Comparison of ENCODE assay signal across 8 cellular contexts in genomic region chr19:6087074-6087506, GRCh38. TPM values are rescaled to one million over a fixed set of nuclear protein-coding genes. Genes with fewer than 3 reads are reported as not detected.
A peak's percentile ranks its signal among the peaks of the same experiment; 100 is the strongest.
DNase-seq lines count a peak whose midpoint lies in the region; ATAC-seq and TF ChIP-seq lines count a peak whose summit lies in the region.

No MANE protein-coding gene starts in this region.

- CTCF ChIA-PET in activated CD4-positive, alpha-beta T cell treated with anti-CD3 and anti-CD28 coated beads for 36 hours (lab: Charles Lee) = no interaction called here
- CTCF ChIA-PET in IMR-90 (lab: Yijun Ruan, JAX) = no interaction called here
- CTCF ChIA-PET in activated CD8-positive, alpha-beta T cell treated with anti-CD3 and anti-CD28 coated beads for 36 hours (lab: Charles Lee) = interaction anchor here (0.9 to 2.5 kb wide), 6 partner anchors 12 to 65 kb away, joined by 3 to 10 read pairs (median 4); no protein-coding TSS in a partner anchor

- TF ChIP-seq CTCF in IMR-90 (conservative IDR thresholded peaks at IDR 0.05; ENCODE audit: low read depth, low read length) = no peak
- no peak for TF ChIP-seq CTCF in activated CD8-positive, alpha-beta T cell treated with anti-CD3 and anti-CD28 coated beads for 36 hours (IDR thresholded peaks at IDR 0.05)
- no peak for TF ChIP-seq CTCF in upper lobe of left lung (IDR thresholded peaks at IDR 0.05)

- dilution Hi-C loops in IMR-90 (cut with HindIII; ENCODE audit: low sequenced_read_pairs, unreplicated experiment) = no loop called here

- no peak for TF ChIP-seq EP300 in upper lobe of left lung (IDR thresholded peaks at IDR 0.05)

- peak overlapping the region; percentile 47 for H2AK9ac ChIP-seq in IMR-90 (replicated peaks; ENCODE audit: low read depth, low read length, poor library complexity)

- peak overlapping the region; percentile 89; the same call in 1 of the 2 replicates for H2AK5ac ChIP-seq in IMR-90 (ENCODE audit: low read depth, low read length)

- no peaks in the 10 kb centered on the region for H3K9me3 ChIP-seq in IMR-90 (ENCODE audit: control insufficient read depth, insufficient read depth, low read length)
- H3K9me3 ChIP-seq in upper lobe of left lung = no peaks in the 10 kb centered on the region

- peak overlapping the region; percentile 47; the same call in 2 of the 3 replicates for H2BK15ac ChIP-seq in IMR-90 (ENCODE audit: low read depth, low read length)

- peak overlapping the region; percentile 72 for H3K18ac ChIP-seq in IMR-90 (ENCODE audit: low read depth, low read length)

- H2AFZ ChIP-seq in IMR-90 (replicated peaks; ENCODE audit: low read length, poor library complexity) = peak overlapping the region; percentile 9

- H3K56ac ChIP-seq in IMR-90 (ENCODE audit: extremely low read depth, insufficient read depth, low read length) = no peak overlapping the region

- 0 out of 2 replicates have a peak overlapping the region, but pooled peaks have one; percentile 25 for H3K9ac ChIP-seq in IMR-90 (ENCODE audit: low read depth, low read length)

- peak overlapping the region; percentile 31 for H3K23ac ChIP-seq in IMR-90 (ENCODE audit: low read depth, low read length)

- POLR2A ChIA-PET in activated CD4-positive, alpha-beta T cell treated with anti-CD3 and anti-CD28 coated beads for 36 hours (lab: Charles Lee) = no interaction called here
- POLR2A ChIA-PET in IMR-90 (lab: Charles Lee; ENCODE audit: unreplicated experiment) = no interaction called here
- POLR2A ChIA-PET in activated CD8-positive, alpha-beta T cell treated with anti-CD3 and anti-CD28 coated beads for 36 hours (lab: Charles Lee) = interaction anchor here (0.6 to 1.2 kb wide), 2 partner anchors 14 to 220 kb away, joined by 4 to 5 read pairs; no protein-coding TSS in a partner anchor

- DNase-seq in activated CD4-positive, alpha-beta T cell treated with anti-CD3 and anti-CD28 coated beads for 36 hours = peak; percentile 21
- no peak for DNase-seq in activated CD4-positive, alpha-beta T cell treated with anti-CD3 and anti-CD28 coated beads, Interleukin-2, amount 50 U/mL, for 1 hour
- DNase-seq in IMR-90 = no peak
- peak; percentile 64 for DNase-seq in activated CD8-positive, alpha-beta T cell treated with anti-CD3 and anti-CD28 coated beads for 36 hours
- DNase-seq in left lobe of liver (ENCODE audit: low spot score) = no peak
- no peak for DNase-seq in upper lobe of left lung
- DNase-seq in T-helper 9 cell = no peak

- H3K27ac ChIP-seq in IMR-90 (ENCODE audit: insufficient read depth, low read length) (no peak overlapping the region), upper lobe of left lung (peak overlapping the region; percentile 70 to 80 (median 75))

- peak overlapping the region in 1 of 2 experiments; percentile 79; a peak in 2 of 4 replicates for H4K8ac ChIP-seq in IMR-90 (ENCODE audit: low read depth in 2 of 2, low read length in 2 of 2)

- intact Hi-C loops in activated CD4-positive, alpha-beta T cell treated with anti-CD3 and anti-CD28 coated beads for 36 hours (cut with DNase I, micrococcal nuclease) = no loop called here
- intact Hi-C loops in IMR-90 (cut with micrococcal nuclease) = no loop called here
- intact Hi-C loops in activated CD8-positive, alpha-beta T cell treated with anti-CD3 and anti-CD28 coated beads for 36 hours (cut with micrococcal nuclease) = no loop called here

- peak overlapping the region; percentile 74 for H3K4ac ChIP-seq in IMR-90 (ENCODE audit: low read depth, low read length)

- H3K4me1 Mint-ChIP-seq in activated CD4-positive, alpha-beta T cell treated with anti-CD3 and anti-CD28 coated beads for 36 hours = peaks cover 15% of the 10 kb centered on the region
- H3K4me1 Mint-ChIP-seq in activated CD8-positive, alpha-beta T cell treated with anti-CD3 and anti-CD28 coated beads for 36 hours (ENCODE audit: low read depth) = peaks cover 21% of the 10 kb centered on the region

- no peak overlapping the region; the same call in 1 of the 2 replicates for H4K5ac ChIP-seq in IMR-90 (ENCODE audit: low read depth, low read length)

- no peak overlapping the region for H2BK5ac ChIP-seq in IMR-90 (ENCODE audit: low read depth, low read length, poor library complexity, severe bottlenecking)

- H3K36me3 ChIP-seq in IMR-90 (ENCODE audit: control insufficient read depth, insufficient read depth, low read length) (no peaks in the 10 kb centered on the region), upper lobe of left lung (no peaks in the 10 kb centered on the region)

- peak; percentile 26 for ATAC-seq in activated CD4-positive, alpha-beta T cell treated with anti-CD3 and anti-CD28 coated beads for 36 hours
- no peak for ATAC-seq in IMR-90 (ENCODE audit: low read depth)
- peak; percentile 82 for ATAC-seq in activated CD8-positive, alpha-beta T cell treated with anti-CD3 and anti-CD28 coated beads for 36 hours
- ATAC-seq in left lobe of liver = peak; percentile 72
- ATAC-seq in upper lobe of left lung (ENCODE audit: low FRiP score in 2 of 2) = peak in 1 of 2 donors; percentile 23
- no peak for ATAC-seq in HG03378 (IDR thresholded peaks at IDR 0.05; ENCODE audit: unreplicated experiment)

- in situ Hi-C loops in IMR-90 (cut with MboI; ENCODE audit: low sequenced_read_pairs) = no loop called here

- peak overlapping the region; percentile 16 for H3K4me2 ChIP-seq in IMR-90 (ENCODE audit: low read depth, low read length)

- H2BK120ac ChIP-seq in IMR-90 (ENCODE audit: low read depth, low read length) = peak overlapping the region; percentile 59; the same call in 1 of the 2 replicates

- H3K27ac Mint-ChIP-seq in activated CD4-positive, alpha-beta T cell treated with anti-CD3 and anti-CD28 coated beads for 36 hours = no peak overlapping the region
- H3K27ac Mint-ChIP-seq in activated CD8-positive, alpha-beta T cell treated with anti-CD3 and anti-CD28 coated beads for 36 hours = peak overlapping the region; percentile 55

- no peaks in the 10 kb centered on the region for H4K20me1 ChIP-seq in IMR-90 (ENCODE audit: insufficient read depth, low read length)

- H3K4me3 ChIP-seq in IMR-90 (ENCODE audit: insufficient read depth, low read depth, low read length) (no peak overlapping the region), upper lobe of left lung (no peak overlapping the region)

- peaks cover 19% of the 10 kb centered on the region; the same call in 1 of the 2 replicates for H3K9me1 ChIP-seq in IMR-90 (ENCODE audit: insufficient read depth, low read length)

- no peaks in the 10 kb centered on the region for H3K9me3 Mint-ChIP-seq in activated CD4-positive, alpha-beta T cell treated with anti-CD3 and anti-CD28 coated beads for 36 hours (ENCODE audit: low read depth)
- no peaks in the 10 kb centered on the region for H3K9me3 Mint-ChIP-seq in activated CD8-positive, alpha-beta T cell treated with anti-CD3 and anti-CD28 coated beads for 36 hours

- H2BK20ac ChIP-seq in IMR-90 (ENCODE audit: low read depth, low read length) = peak overlapping the region; percentile 65

- no CpG with 5 or more reads among the region's 9 CpGs for WGBS in IMR-90 (ENCODE audit: extremely low coverage in 2 of 2, insufficient read length in 1 of 2), 2 experiments
- WGBS in upper lobe of left lung, 2 donors = 26 to 38% methylated on average over 4 to 9 of the region's 9 CpGs

- H3K4me1 ChIP-seq in IMR-90 (ENCODE audit: control insufficient read depth, insufficient read depth, low read length) (peaks cover 23% of the 10 kb centered on the region), upper lobe of left lung (peaks cover 23 to 37% (median 32%) of the 10 kb centered on the region in 4 donors)

- H3K4me3 Mint-ChIP-seq in activated CD4-positive, alpha-beta T cell treated with anti-CD3 and anti-CD28 coated beads for 36 hours = no peak overlapping the region
- peak overlapping the region; percentile 39 for H3K4me3 Mint-ChIP-seq in activated CD8-positive, alpha-beta T cell treated with anti-CD3 and anti-CD28 coated beads for 36 hours

- peaks cover 8 to 35% of the 10 kb centered on the region in 2 experiments; a peak in 3 of 4 replicates for H3K79me1 ChIP-seq in IMR-90 (ENCODE audit: low read depth in 1 of 2, low read length in 2 of 2)

- H4K91ac ChIP-seq in IMR-90 (ENCODE audit: insufficient read depth, low read depth, low read length) = peak overlapping the region; percentile 25; the same call in 1 of the 2 replicates

- H3K27me3 ChIP-seq in IMR-90 (ENCODE audit: control insufficient read depth, insufficient read depth, low read length) (no peaks in the 10 kb centered on the region), upper lobe of left lung (no peaks in the 10 kb centered on the region)

- peak overlapping the region; percentile 38; the same call in 1 of the 2 replicates for H3K14ac ChIP-seq in IMR-90 (replicated peaks; ENCODE audit: low read depth, low read length)

- H3K27me3 Mint-ChIP-seq in activated CD4-positive, alpha-beta T cell treated with anti-CD3 and anti-CD28 coated beads for 36 hours = no peaks in the 10 kb centered on the region
- H3K27me3 Mint-ChIP-seq in activated CD8-positive, alpha-beta T cell treated with anti-CD3 and anti-CD28 coated beads for 36 hours = no peaks in the 10 kb centered on the region

- TF ChIP-seq RAD21 in IMR-90 (IDR thresholded peaks at IDR 0.05; ENCODE audit: low read length) = no peak

- TF ChIP-seq POLR2A in IMR-90 (IDR thresholded peaks at IDR 0.05; ENCODE audit: low read depth, low read length) (no peak), upper lobe of left lung (IDR thresholded peaks at IDR 0.05) (peak in 1 of 4 donors; percentile 40)

- no peaks in the 10 kb centered on the region for H3K36me3 Mint-ChIP-seq in activated CD4-positive, alpha-beta T cell treated with anti-CD3 and anti-CD28 coated beads for 36 hours (ENCODE audit: low read depth)
- H3K36me3 Mint-ChIP-seq in activated CD8-positive, alpha-beta T cell treated with anti-CD3 and anti-CD28 coated beads for 36 hours (ENCODE audit: low read depth) = peaks cover 2% of the 10 kb centered on the region

- BruUV-seq in IMR-90 (replicated peaks; lab: Mats Ljungman, UMichigan) = no TSS peak

TF ChIP-seq in IMR-90, 13 proteins besides CTCF, POLR2A, EP300 and RAD21 (continues in another document):
- TF ChIP-seq RFX5 (IDR thresholded peaks at IDR 0.05; ENCODE audit: low read depth, low read length) = no peak

RNA-seq across cellular contexts. Expression of gene RFX2, which starts 23.2 kb away (rescaled TPM):
- total RNA-seq in activated CD4-positive, alpha-beta T cell treated with anti-CD3 and anti-CD28 coated beads for 36 hours = 1 to 10 TPM; 8.6 to 8.9 TPM
- total RNA-seq in IMR-90 (2012; rRNA removed) (2.2 and 2.5 TPM in 2 replicates), left lobe of liver (2.3 TPM), upper lobe of left lung (100 to 1,000 TPM in 1 of 6 donors, 10 to 100 TPM in 5; 14.3 to 111 (median 28.6) TPM)
- 4.9 and 5.6 TPM in 2 replicates for polyA plus RNA-seq in IMR-90 (2012; rRNA removed)
- polyA plus RNA-seq in IMR-90 (2012; cell fraction: cytosol; rRNA removed) = 3.9 and 6.2 TPM in 2 replicates
- 7.6 and 16.1 TPM in 2 replicates for polyA plus RNA-seq in IMR-90 (2012; cell fraction: nucleus; rRNA removed; ENCODE audit: low replicate concordance)
- 10 to 100 TPM in 1 of 2 experiments, 1 to 10 TPM in 1; 8.9 to 10.5 TPM for total RNA-seq in activated CD8-positive, alpha-beta T cell treated with anti-CD3 and anti-CD28 coated beads for 36 hours

RNA-seq across cellular contexts. Expression of gene ACSBG2, which starts 48.4 kb away (rescaled TPM):
- total RNA-seq in activated CD4-positive, alpha-beta T cell treated with anti-CD3 and anti-CD28 coated beads for 36 hours = not detected
- total RNA-seq in IMR-90 (2012; rRNA removed) (not detected in 2 replicates), left lobe of liver (not detected), upper lobe of left lung (not detected)
- polyA plus RNA-seq in IMR-90 (2012; rRNA removed) = not detected in 2 replicates
- polyA plus RNA-seq in IMR-90 (2012; cell fraction: cytosol; rRNA removed) = not detected in 2 replicates
- not detected in 2 replicates for polyA plus RNA-seq in IMR-90 (2012; cell fraction: nucleus; rRNA removed; ENCODE audit: low replicate concordance)
- not detected for total RNA-seq in activated CD8-positive, alpha-beta T cell treated with anti-CD3 and anti-CD28 coated beads for 36 hours

Comparison
In these comparisons a context has a peak if more than half of its experiments do, and no peak if none do; other contexts are left out.
1. DNase-seq: peak in activated CD4-positive, alpha-beta T cell treated with anti-CD3 and anti-CD28 coated beads for 36 hours (single experiment) and activated CD8-positive, alpha-beta T cell treated with anti-CD3 and anti-CD28 coated beads for 36 hours (single experiment); none in activated CD4-positive, alpha-beta T cell treated with anti-CD3 and anti-CD28 coated beads, Interleukin-2, amount 50 U/mL, for 1 hour (single experiment), IMR-90 (single experiment), left lobe of liver (single experiment), upper lobe of left lung (0 of 2) and T-helper 9 cell (single experiment).
2. ATAC-seq: peak in activated CD4-positive, alpha-beta T cell treated with anti-CD3 and anti-CD28 coated beads for 36 hours (single experiment), activated CD8-positive, alpha-beta T cell treated with anti-CD3 and anti-CD28 coated beads for 36 hours (single experiment) and left lobe of liver (single experiment); none in IMR-90 (single experiment) and HG03378 (single experiment).